7 cellular contexts compared by ENCODE assay signal in genomic region chr2:183038341-183039300, GRCh38. TPM values are rescaled to one million over a fixed set of nuclear protein-coding genes. Genes with fewer than 3 reads are reported as not detected.
DNase-seq lines count a peak whose midpoint lies in the region; ATAC-seq, FAIRE-seq and TF ChIP-seq lines count a peak whose summit lies in the region.

Gene NCKAP1, minus strand, starts transcription at chr2:183038457. Its CDS starts 358 bp downstream, at chr2:183038099.

- H3K4me3 ChIP-seq in kidney (ENCODE audit: low read length in 2 of 2), result peak within 1 kb of the TSS; percentile 88 to 92

- intact Hi-C loops in kidney (cut with DNase I), result no loop called here

- H3K27ac ChIP-seq in cingulate gyrus (ENCODE audit: low read depth, low read length), result peak within 1 kb of the TSS; percentile 84
- peak within 1 kb of the TSS; percentile 96 for H3K27ac ChIP-seq in kidney (ENCODE audit: low read depth in 2 of 2, low read length in 2 of 2)

- TF ChIP-seq CTCF in kidney (IDR thresholded peaks at IDR 0.05; ENCODE audit: borderline replicate concordance, extremely low read depth, insufficient read depth), result peak; percentile 91

- peak; percentile 90 for DNase-seq in NCI-H2196 (lab: John Stamatoyannopoulos, UW; ENCODE audit: unreplicated experiment)
- DNase-seq in activated CD4-positive, alpha-beta T cell treated with anti-CD3 and anti-CD28 coated beads for 4 hours, result peak; percentile 81
- peak; percentile 96 for DNase-seq in kidney
- DNase-seq in stimulated activated CD4-positive, alpha-beta T cell treated with anti-CD3 and anti-CD28 coated beads, Interleukin-12 subunit alpha, Interleukin-12 subunit beta, amount 100 ng/mL, for 48 hours (ENCODE audit: low read depth in 2 of 3, low spot score in 1 of 3), result peak; percentile 70 to 86 (median 80)

- peaks cover 6 to 16% of the 10 kb centered on the region in 2 donors for H3K4me1 ChIP-seq in kidney (ENCODE audit: control insufficient read depth in 1 of 2, insufficient read depth in 1 of 2, low read depth in 1 of 2, low read length in 2 of 2)

- peak; percentile 30 for ATAC-seq in GM18508 (IDR thresholded peaks at IDR 0.05; ENCODE audit: insufficient read depth, unreplicated experiment)
- ATAC-seq in HG02938 (IDR thresholded peaks at IDR 0.05; ENCODE audit: unreplicated experiment), result peak; percentile 69

- peak within 1 kb of the TSS; percentile 85 to 95 for H3K9ac ChIP-seq in kidney (ENCODE audit: low read length in 2 of 2)

- no peaks in the 10 kb centered on the region for H3K36me3 ChIP-seq in kidney (ENCODE audit: control insufficient read depth in 1 of 2, insufficient read depth in 2 of 2, low read length in 2 of 2)

- H3K9me3 ChIP-seq in kidney (ENCODE audit: control insufficient read depth in 1 of 2, low read length in 2 of 2), result no peaks in the 10 kb centered on the region

- FAIRE-seq in kidney (lab: Jason Lieb, UNC), result no peak

RNA-seq across cellular contexts. Expression of gene NCKAP1, which starts in this region (rescaled TPM):
- 140 TPM for total RNA-seq in kidney
- 45.4 TPM for polyA plus RNA-seq in kidney (ENCODE audit: insufficient read depth, low read depth, low replicate concordance)

Comparison
In these comparisons a context has a peak if more than half of its experiments do, and no peak if none do; other contexts are left out.
1. Peak in every context shown above with its lines: DNase-seq, ATAC-seq, H3K4me3 ChIP-seq and H3K27ac ChIP-seq.